Comparison of ENCODE assay signal across 21 cellular contexts in genomic region chr20:54172532-54172855, GRCh38. TPM values are rescaled to one million over a fixed set of nuclear protein-coding genes. Genes with fewer than 3 reads are reported as not detected.
DNase-seq lines count a peak whose midpoint lies in the region; ATAC-seq, FAIRE-seq and TF ChIP-seq lines count a peak whose summit lies in the region.
"Had no signal": no experiment of that assay in that cellular context is flagged by ENCODE, and none has a peak within 500 bp of the region (broad histone marks: within the 10 kb centered on the region; RNA-seq: fewer than 3 reads in every experiment).

No MANE protein-coding gene starts in this region.

- peak overlapping the region; percentile 72 for H3K4me3 ChIP-seq in ACC112 (ENCODE audit: low read depth, low read length)
- peak overlapping the region; percentile 38 for H3K4me3 ChIP-seq in H7 (ENCODE audit: insufficient read depth, low read depth, low read length)
- no peak overlapping the region for H3K4me3 ChIP-seq in astrocyte (ENCODE audit: insufficient read depth, low read depth, low read length)
- H3K4me3 ChIP-seq in mesenchymal stem cell (ENCODE audit: insufficient read depth in 1 of 2, low read depth in 1 of 2, low read length in 2 of 2), result peak overlapping the region in 1 of 2 experiments; percentile 46
- H3K4me3 ChIP-seq in small intestine (ENCODE audit: low read depth in 1 of 2, low read length in 2 of 2), result no peak overlapping the region
- H3K4me3 ChIP-seq: K562, prostate gland had no signal

- 17% methylated on average over 12 of the region's 12 CpGs for WGBS in mesenchymal stem cell
- WGBS in small intestine, 3 donors, result 4 to 8% (median 7%) methylated on average over 12 of the region's 12 CpGs

- FAIRE-seq in astrocyte (lab: Jason Lieb, UNC) (no peak), small intestine (lab: Jason Lieb, UNC) (no peak)
- FAIRE-seq: bronchial epithelial cell, endometrium, G401.6, GM18507, K562 had no signal

- H3K9me3 ChIP-seq in astrocyte (ENCODE audit: insufficient read depth, low read depth, low read length), result no peaks in the 10 kb centered on the region
- no peaks in the 10 kb centered on the region for H3K9me3 ChIP-seq in mesenchymal stem cell (ENCODE audit: control insufficient read depth, low read length)
- H3K9me3 ChIP-seq in small intestine (ENCODE audit: control insufficient read depth, low read depth), result no peaks in the 10 kb centered on the region
- H3K9me3 ChIP-seq: heart left ventricle, prostate gland had no signal

- H2BK15ac ChIP-seq in mesenchymal stem cell (ENCODE audit: low read depth, poor library complexity, severe bottlenecking), result no peak overlapping the region

- H3K14ac ChIP-seq in mesenchymal stem cell (ENCODE audit: low read length in 2 of 2), result no peak overlapping the region

- no peak overlapping the region for H3K4ac ChIP-seq in mesenchymal stem cell (ENCODE audit: low read depth in 1 of 2, low read length in 2 of 2)

- no peak overlapping the region for H4K8ac ChIP-seq in mesenchymal stem cell (ENCODE audit: low read length)

- ATAC-seq in GM18520 (IDR thresholded peaks at IDR 0.05; ENCODE audit: unreplicated experiment) (no peak), GM21825 (IDR thresholded peaks at IDR 0.05; ENCODE audit: unreplicated experiment) (no peak), HG03039 (IDR thresholded peaks at IDR 0.05; ENCODE audit: unreplicated experiment) (no peak)
- ATAC-seq: heart left ventricle; K562; stimulated activated memory B cell treated with anti-CD40 and anti-IgM and Interleukin-4, amounts not matched to agents 10 μg/mL and 1 μg/mL and 100 μg/mL, for 72 hours had no signal

- no peaks in the 10 kb centered on the region for H3K79me1 ChIP-seq in mesenchymal stem cell (replicated peaks; ENCODE audit: low read length, poor library complexity, severe bottlenecking)

- H3K27me3 Mint-ChIP-seq in astrocyte (ENCODE audit: low read depth, unreplicated experiment), result peaks cover 51% of the 10 kb centered on the region

- H3K36me3 Mint-ChIP-seq in astrocyte (ENCODE audit: low read depth, unreplicated experiment), result no peaks in the 10 kb centered on the region
- H3K36me3 Mint-ChIP-seq: memory B cell; stimulated activated memory B cell treated with anti-CD40 and anti-IgM and Interleukin-4, amounts not matched to agents 10 μg/mL and 1 μg/mL and 100 μg/mL, for 72 hours had no signal

- TF ChIP-seq CTCF in astrocyte (IDR thresholded peaks at IDR 0.05; ENCODE audit: insufficient read depth, low read depth, low read length), result no peak

- peaks cover 2% of the 10 kb centered on the region for H3K9me3 Mint-ChIP-seq in astrocyte (ENCODE audit: unreplicated experiment)
- H3K9me3 Mint-ChIP-seq: memory B cell; stimulated activated memory B cell treated with anti-CD40 and anti-IgM and Interleukin-4, amounts not matched to agents 10 μg/mL and 1 μg/mL and 100 μg/mL, for 72 hours had no signal

- H2AFZ ChIP-seq in ACC112 (ENCODE audit: low read length, unreplicated experiment), result no peak overlapping the region
- H2AFZ ChIP-seq in astrocyte (ENCODE audit: low read depth, low read length), result peak overlapping the region; percentile 60
- H2AFZ ChIP-seq in mesenchymal stem cell (ENCODE audit: low read depth, low read length), result no peak overlapping the region

- H3K4me1 ChIP-seq in ACC112 (ENCODE audit: control insufficient read depth, insufficient read depth, low read length, unreplicated experiment) (peaks cover 20% of the 10 kb centered on the region), astrocyte (ENCODE audit: insufficient read depth, low read length) (peaks cover 27% of the 10 kb centered on the region), mesenchymal stem cell (ENCODE audit: control insufficient read depth, insufficient read depth, low read depth, low read length) (peaks cover 19% of the 10 kb centered on the region), small intestine (ENCODE audit: control insufficient read depth in 2 of 2, insufficient read depth in 1 of 2, low read depth in 1 of 2, low read length in 1 of 2) (no peaks in the 10 kb centered on the region)

- no peak overlapping the region for H3K23ac ChIP-seq in mesenchymal stem cell (ENCODE audit: low read length in 2 of 2)

- H3K4me1 Mint-ChIP-seq in astrocyte (ENCODE audit: low read depth, unreplicated experiment), result peaks cover 20% of the 10 kb centered on the region

- DNase-seq in H7 (no peak), astrocyte (ENCODE audit: low read depth) (no peak), mesenchymal stem cell (no peak), small intestine (no peak)
- DNase-seq: heart left ventricle; NCI-H1694 treated with DMSO at 0.1 percent for 48 hours; stimulated activated CD4-positive, alpha-beta T cell treated with anti-CD3 and anti-CD28 coated beads, Interleukin-1b, Interleukin-23, amount 100 ng/mL, for 48 hours; SW 1271 had no signal

- no peaks in the 10 kb centered on the region for H3K36me3 ChIP-seq in ACC112 (ENCODE audit: insufficient read depth, low read length)
- H3K36me3 ChIP-seq in H7 (replicated peaks; ENCODE audit: control insufficient read depth, insufficient read depth, low read length), result no peaks in the 10 kb centered on the region
- H3K36me3 ChIP-seq in astrocyte (ENCODE audit: insufficient read depth, low read length), result no peaks in the 10 kb centered on the region
- H3K36me3 ChIP-seq in mesenchymal stem cell (ENCODE audit: control insufficient read depth in 1 of 2, insufficient read depth in 2 of 2, low read depth in 1 of 2, low read length in 2 of 2), result no peaks in the 10 kb centered on the region
- H3K36me3 ChIP-seq in small intestine (ENCODE audit: control insufficient read depth in 2 of 2, insufficient read depth in 2 of 2, low read length in 2 of 2), result no peaks in the 10 kb centered on the region
- H3K36me3 ChIP-seq: BLaER1 treated with 17β-estradiol and CSF1 and Interleukin-3, amounts not matched to agents 10 nM and 100 nM; heart left ventricle; prostate gland had no signal

- no peak overlapping the region for H2BK120ac ChIP-seq in mesenchymal stem cell (ENCODE audit: low read depth, low read length)

- H3K9ac ChIP-seq in astrocyte (ENCODE audit: low read length) (no peak overlapping the region), mesenchymal stem cell (ENCODE audit: low read length) (no peak overlapping the region)
- H3K9ac ChIP-seq: BLaER1 treated with 17β-estradiol and CSF1 and Interleukin-3, amounts not matched to agents 10 nM and 100 nM had no signal

- H2BK12ac ChIP-seq in mesenchymal stem cell (ENCODE audit: low read length in 2 of 2), result no peak overlapping the region

- H2BK5ac ChIP-seq in mesenchymal stem cell (ENCODE audit: low read depth, low read length, poor library complexity, severe bottlenecking), result no peak overlapping the region

- H3K79me2 ChIP-seq in ACC112 (ENCODE audit: control insufficient read depth, insufficient read depth, low read length, unreplicated experiment) (no peaks in the 10 kb centered on the region), astrocyte (ENCODE audit: insufficient read depth, low read length) (no peaks in the 10 kb centered on the region)

- peak overlapping the region; percentile 83 for H3K4me2 ChIP-seq in astrocyte (ENCODE audit: low read length)
- peak overlapping the region; percentile 17 for H3K4me2 ChIP-seq in mesenchymal stem cell (ENCODE audit: low read length, poor library complexity, severe bottlenecking)

- H4K20me1 ChIP-seq in astrocyte (ENCODE audit: insufficient read depth, low read length), result no peaks in the 10 kb centered on the region

- H3K27me3 ChIP-seq in ACC112 (ENCODE audit: insufficient read depth, low read length) (peaks cover 45% of the 10 kb centered on the region), H7 (ENCODE audit: control insufficient read depth, insufficient read depth, low read length) (peaks cover 54% of the 10 kb centered on the region), astrocyte (ENCODE audit: insufficient read depth, low read length) (peaks cover 38% of the 10 kb centered on the region), mesenchymal stem cell (ENCODE audit: control insufficient read depth in 1 of 2, insufficient read depth in 1 of 2, low read length in 2 of 2) (peaks cover 66 to 75% of the 10 kb centered on the region in 2 experiments), small intestine (ENCODE audit: control insufficient read depth in 2 of 2, insufficient read depth in 2 of 2, low read length in 2 of 2) (peaks cover 19 to 40% of the 10 kb centered on the region in 2 donors)

- no peak overlapping the region for H3K27ac Mint-ChIP-seq in astrocyte (ENCODE audit: unreplicated experiment)
- H3K27ac Mint-ChIP-seq: memory B cell; stimulated activated memory B cell treated with anti-CD40 and anti-IgM and Interleukin-4, amounts not matched to agents 10 μg/mL and 1 μg/mL and 100 μg/mL, for 72 hours had no signal

- H4K91ac ChIP-seq in mesenchymal stem cell (ENCODE audit: low read length), result no peak overlapping the region

- no peak overlapping the region for H3K18ac ChIP-seq in mesenchymal stem cell (ENCODE audit: low read depth in 1 of 2, low read length in 2 of 2)

- peak overlapping the region; percentile 27 for H3K4me3 Mint-ChIP-seq in astrocyte (ENCODE audit: unreplicated experiment)
- H3K4me3 Mint-ChIP-seq: memory B cell; stimulated activated memory B cell treated with anti-CD40 and anti-IgM and Interleukin-4, amounts not matched to agents 10 μg/mL and 1 μg/mL and 100 μg/mL, for 72 hours had no signal

- H3K27ac ChIP-seq in ACC112 (ENCODE audit: low read depth, low read length), result no peak overlapping the region
- no peak overlapping the region for H3K27ac ChIP-seq in astrocyte (ENCODE audit: low read depth, low read length)
- H3K27ac ChIP-seq in mesenchymal stem cell (ENCODE audit: low read length, poor library complexity, severe bottlenecking), result no peak overlapping the region
- H3K27ac ChIP-seq in small intestine (ENCODE audit: low read depth in 1 of 2, low read length in 1 of 2), result no peak overlapping the region
- H3K27ac ChIP-seq: BLaER1 treated with 17β-estradiol and CSF1 and Interleukin-3, amounts not matched to agents 10 nM and 100 nM; heart left ventricle; prostate gland had no signal

- H2AK5ac ChIP-seq in mesenchymal stem cell (ENCODE audit: low read length, severe bottlenecking), result no peak overlapping the region

RNA-seq across cellular contexts. Expression of gene CYP24A1, which starts 1.3 kb away (rescaled TPM):
- 0.03 and 0.74 TPM in 2 replicates for total RNA-seq in H7 (2014; rRNA removed; shearing (Covaris generic))
- total RNA-seq in astrocyte, result 0.60 and 0.73 TPM in 2 replicates
- polyA plus RNA-seq in mesenchymal stem cell (2013, experiment 1 of 2), result not detected
- polyA plus RNA-seq in mesenchymal stem cell (2013, experiment 2 of 2), result not detected
- under 1 TPM in 1 of 3 donors, not detected in 2; 0.03 TPM for polyA plus RNA-seq in small intestine
- total RNA-seq: heart left ventricle, K562 had no signal
- polyA plus RNA-seq: heart left ventricle had no signal

RNA-seq across cellular contexts. Expression of gene PFDN4, which starts 35.4 kb away (rescaled TPM):
- total RNA-seq in H7 (2014; rRNA removed; shearing (Covaris generic)), result 64.5 and 111 TPM in 2 replicates
- 28.3 and 35.2 TPM in 2 replicates for total RNA-seq in astrocyte
- 75.4 TPM for polyA plus RNA-seq in mesenchymal stem cell (2013, experiment 1 of 2)
- 70.5 TPM for polyA plus RNA-seq in mesenchymal stem cell (2013, experiment 2 of 2)
- polyA plus RNA-seq in small intestine, result 10 to 100 TPM; 25.9 to 65.3 (median 43.0) TPM

Comparison
In these comparisons a context has a peak if more than half of its experiments do, and no peak if none do; other contexts are left out.
1. H3K4me3 ChIP-seq: peak in ACC112 (single experiment) and H7 (single experiment); none in astrocyte (single experiment) and small intestine (0 of 2).